In the genomic region with DNA sequence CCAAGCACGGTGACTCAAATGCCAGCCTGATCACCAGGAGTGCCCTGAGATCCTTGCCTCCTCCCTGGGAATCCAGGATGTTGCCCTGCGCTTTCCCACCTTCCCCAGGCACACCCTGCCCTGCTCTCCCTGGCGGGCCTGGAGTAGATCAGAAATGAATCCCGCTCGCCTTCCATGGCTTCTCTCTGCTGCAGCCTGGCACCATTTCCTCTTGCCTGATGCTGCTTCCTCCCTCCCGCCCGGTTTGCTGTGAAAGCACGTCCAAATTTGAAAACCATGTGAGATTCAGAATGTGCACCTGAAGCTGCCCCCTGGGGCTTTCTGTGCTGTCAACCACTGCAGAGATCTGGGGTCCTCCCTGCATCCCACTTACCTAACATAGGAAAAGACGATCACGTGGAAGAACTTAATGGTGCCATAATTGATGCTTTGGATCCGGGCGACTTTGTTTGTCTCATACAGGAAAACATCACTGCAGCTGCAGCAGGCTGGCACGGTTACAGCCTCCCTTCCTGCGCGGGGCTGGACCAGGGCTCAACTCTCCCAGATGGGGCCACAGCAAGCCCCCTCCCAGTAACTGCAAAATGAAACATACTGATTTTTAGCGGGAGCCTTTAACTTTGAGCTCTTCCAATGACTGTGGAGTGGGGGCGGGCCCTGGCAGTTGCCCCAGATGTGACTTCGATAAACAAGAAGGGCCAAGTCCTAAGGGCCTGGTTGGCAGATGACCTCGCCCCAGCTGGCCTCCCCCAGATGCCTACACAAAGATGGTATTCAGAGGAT, we compare ENCODE assay signal across 8 cellular contexts. TPM values are rescaled to one million over a fixed set of nuclear protein-coding genes. Genes with fewer than 3 reads are reported as not detected.
DNase-seq lines count a peak whose midpoint lies in the region; ATAC-seq lines count a peak whose summit lies in the region.

No MANE protein-coding gene starts in this region.

- ATAC-seq in GM19467 (IDR thresholded peaks at IDR 0.05; ENCODE audit: unreplicated experiment): no peak

- H3K9me3 Mint-ChIP-seq in activated naive CD8-positive, alpha-beta T cell treated with anti-CD3 and anti-CD28 coated beads for 36 hours: no peaks in the 10 kb centered on the region

- H3K27ac Mint-ChIP-seq in activated naive CD8-positive, alpha-beta T cell treated with anti-CD3 and anti-CD28 coated beads for 36 hours: peak overlapping the region; percentile 68

- H3K36me3 Mint-ChIP-seq in activated naive CD8-positive, alpha-beta T cell treated with anti-CD3 and anti-CD28 coated beads for 36 hours: peaks cover 4% of the 10 kb centered on the region

- peaks cover 23% of the 10 kb centered on the region for H3K4me1 Mint-ChIP-seq in activated naive CD8-positive, alpha-beta T cell treated with anti-CD3 and anti-CD28 coated beads for 36 hours

- DNase-seq in EL (peak; percentile 35), NCI-H69 (lab: John Stamatoyannopoulos, UW) (peak; percentile 89), iPS-NIHi11 (ENCODE audit: low spot score) (peak; percentile 26), mesenteric fat pad (ENCODE audit: low spot score) (no peak), T1000 (lab: John Stamatoyannopoulos, UW) (no peak)
- DNase-seq in activated naive CD8-positive, alpha-beta T cell treated with anti-CD3 and anti-CD28 coated beads for 36 hours: peak; percentile 19
- DNase-seq in stimulated activated CD4-positive, alpha-beta T cell treated with anti-CD3 and anti-CD28 coated beads, Interleukin-4, amount 100 ng/mL, for 24 hours: peak; percentile 29

- H3K4me3 Mint-ChIP-seq in activated naive CD8-positive, alpha-beta T cell treated with anti-CD3 and anti-CD28 coated beads for 36 hours: peak overlapping the region; percentile 75

- no peaks in the 10 kb centered on the region for H3K27me3 Mint-ChIP-seq in activated naive CD8-positive, alpha-beta T cell treated with anti-CD3 and anti-CD28 coated beads for 36 hours

RNA-seq across cellular contexts. Expression of a gene that starts 24.9 kb away (rescaled TPM):
- total RNA-seq in activated naive CD8-positive, alpha-beta T cell treated with anti-CD3 and anti-CD28 coated beads for 36 hours: 1 to 10 TPM; 6.6 to 7.3 TPM
- total RNA-seq in mesenteric fat pad: 6.4 TPM

RNA-seq across cellular contexts. Expression of a gene that starts 50.9 kb away (rescaled TPM):
- 1 to 10 TPM; 3.1 to 3.4 TPM for total RNA-seq in activated naive CD8-positive, alpha-beta T cell treated with anti-CD3 and anti-CD28 coated beads for 36 hours
- total RNA-seq in mesenteric fat pad: 5.4 TPM

Comparison
In these comparisons a context has a peak if more than half of its experiments do, and no peak if none do; other contexts are left out.
1. DNase-seq: peak in EL (single experiment), NCI-H69 (single experiment), activated naive CD8-positive, alpha-beta T cell treated with anti-CD3 and anti-CD28 coated beads for 36 hours (single experiment), iPS-NIHi11 (single experiment) and stimulated activated CD4-positive, alpha-beta T cell treated with anti-CD3 and anti-CD28 coated beads, Interleukin-4, amount 100 ng/mL, for 24 hours (single experiment); none in mesenteric fat pad (single experiment) and T1000 (single experiment).